12 cellular contexts compared by ENCODE assay signal in genomic region chr11:114154271-114155047, GRCh38.
DNase-seq lines count a peak whose midpoint lies in the region; ATAC-seq, FAIRE-seq and TF ChIP-seq lines count a peak whose summit lies in the region.
"Had no signal": no experiment of that assay in that cellular context is flagged by ENCODE, and none has a peak within 500 bp of the region (broad histone marks: within the 10 kb centered on the region; RNA-seq: fewer than 3 reads in every experiment).

No MANE protein-coding gene starts in this region.

- H3K36me3 ChIP-seq in CD4-positive, CD25-positive, alpha-beta regulatory T cell (ENCODE audit: control insufficient read depth, insufficient read depth, low read length) = no peaks in the 10 kb centered on the region
- H3K36me3 ChIP-seq in breast epithelium (no peaks in the 10 kb centered on the region), kidney (ENCODE audit: control insufficient read depth in 1 of 2, insufficient read depth in 2 of 2, low read length in 2 of 2) (peaks cover 6 to 8% of the 10 kb centered on the region in 2 donors)

- peaks cover 12% of the 10 kb centered on the region for H3K36me3 Mint-ChIP-seq in CD4-positive, CD25-positive, alpha-beta regulatory T cell

- DNase-seq in CD4-positive, CD25-positive, alpha-beta regulatory T cell = no peak
- DNase-seq in breast epithelium (ENCODE audit: low spot score in 2 of 2) (peak in 1 of 2 donors; percentile 81), kidney (peak; percentile 29), SKM-1 treated with dmso at 0.1 percent for 144 hours (lab: John Stamatoyannopoulos, UW; ENCODE audit: unreplicated experiment) (no peak), NCI-H446 treated with DMSO at 0.1 percent for 48 hours (lab: John Stamatoyannopoulos, UW) (no peak), DMS114 treated with DMSO at 0.1 percent for 48 hours (lab: John Stamatoyannopoulos, UW; ENCODE audit: unreplicated experiment) (no peak)
- no peak for DNase-seq in activated CD8-positive, alpha-beta memory T cell treated with anti-CD3 and anti-CD28 coated beads for 24 hours
- DNase-seq: activated CD4-positive, alpha-beta T cell treated with anti-CD3 and anti-CD28 coated beads for 48 hours; NCI-H1417 had no signal

- H3K9me3 ChIP-seq in CD4-positive, CD25-positive, alpha-beta regulatory T cell (ENCODE audit: control insufficient read depth in 2 of 2, low read length in 2 of 2) = no peaks in the 10 kb centered on the region
- no peaks in the 10 kb centered on the region for H3K9me3 ChIP-seq in breast epithelium
- no peaks in the 10 kb centered on the region for H3K9me3 ChIP-seq in kidney (ENCODE audit: control insufficient read depth in 1 of 2, low read length in 2 of 2)
- H3K9me3 ChIP-seq: Caco-2 had no signal

- H3K27ac Mint-ChIP-seq in CD4-positive, CD25-positive, alpha-beta regulatory T cell = peak overlapping the region; percentile 2 to 42 (median 3)

- no peak overlapping the region for H3K27ac ChIP-seq in CD4-positive, CD25-positive, alpha-beta regulatory T cell (ENCODE audit: insufficient read depth, low read length, poor library complexity, severe bottlenecking)
- H3K27ac ChIP-seq in breast epithelium (peak overlapping the region; percentile 96 to 98), kidney (ENCODE audit: low read depth in 2 of 2, low read length in 2 of 2) (peak overlapping the region; percentile 38 to 84), skin epidermis (peak overlapping the region in 12 of 21 experiments; percentile 14 to 94 (median 50))
- H3K27ac ChIP-seq: foreskin keratinocyte had no signal

- no peaks in the 10 kb centered on the region for H3K27me3 Mint-ChIP-seq in CD4-positive, CD25-positive, alpha-beta regulatory T cell

- H3K4me3 ChIP-seq in CD4-positive, CD25-positive, alpha-beta regulatory T cell (ENCODE audit: low read depth, low read length) = no peak overlapping the region
- H3K4me3 ChIP-seq in breast epithelium = peak overlapping the region in 2 of 3 donors; percentile 0 to 24
- no peak overlapping the region for H3K4me3 ChIP-seq in kidney (ENCODE audit: low read length in 2 of 2)
- H3K4me3 ChIP-seq in skin epidermis = no peak overlapping the region

- H3K27me3 ChIP-seq in CD4-positive, CD25-positive, alpha-beta regulatory T cell (ENCODE audit: control insufficient read depth, insufficient read depth, low read length) = no peaks in the 10 kb centered on the region
- no peaks in the 10 kb centered on the region for H3K27me3 ChIP-seq in breast epithelium

- H3K4me3 Mint-ChIP-seq in CD4-positive, CD25-positive, alpha-beta regulatory T cell = no peak overlapping the region

- no peak for FAIRE-seq in kidney (lab: Jason Lieb, UNC)

- H3K9me3 Mint-ChIP-seq in CD4-positive, CD25-positive, alpha-beta regulatory T cell = peaks cover 0 to 4% (median 0%) of the 10 kb centered on the region in 7 donors

- no peak for ATAC-seq in CD4-positive, CD25-positive, alpha-beta regulatory T cell (ENCODE audit: low read depth in 2 of 2)
- ATAC-seq: foreskin keratinocyte had no signal

- peak; percentile 37 for TF ChIP-seq POLR2A in breast epithelium (IDR thresholded peaks at IDR 0.05)

- no peak overlapping the region for H3K9ac ChIP-seq in kidney (ENCODE audit: low read length in 2 of 2)

- H3K4me1 Mint-ChIP-seq in CD4-positive, CD25-positive, alpha-beta regulatory T cell = peaks cover 15 to 57% (median 30%) of the 10 kb centered on the region in 4 donors

- intact Hi-C loops in breast epithelium (cut with DNase I; ENCODE audit: low total_unique reads) (no loop called here), kidney (cut with DNase I) (no loop called here)

- TF ChIP-seq CTCF in breast epithelium (IDR thresholded peaks at IDR 0.05) (peak in 2 of 3 donors; percentile 6 to 31), kidney (IDR thresholded peaks at IDR 0.05; ENCODE audit: borderline replicate concordance, extremely low read depth, insufficient read depth) (no peak)

- peaks cover 23% of the 10 kb centered on the region for H3K4me1 ChIP-seq in CD4-positive, CD25-positive, alpha-beta regulatory T cell (ENCODE audit: control insufficient read depth, insufficient read depth, low read length, poor library complexity, severe bottlenecking)
- H3K4me1 ChIP-seq in breast epithelium = peaks cover 24 to 78% of the 10 kb centered on the region in 2 donors
- H3K4me1 ChIP-seq in kidney (ENCODE audit: control insufficient read depth in 1 of 2, insufficient read depth in 1 of 2, low read depth in 1 of 2, low read length in 2 of 2) = peaks cover 47 to 49% of the 10 kb centered on the region in 2 donors
- H3K4me1 ChIP-seq: Caco-2 had no signal

Comparison
In these comparisons a context has a peak if more than half of its experiments do, and no peak if none do; other contexts are left out.
1. H3K4me3 ChIP-seq: peak in breast epithelium (2 of 3); none in CD4-positive, CD25-positive, alpha-beta regulatory T cell (single experiment), kidney (0 of 2) and skin epidermis (0 of 7).